30 cellular contexts compared by ENCODE assay signal in the genomic region with DNA sequence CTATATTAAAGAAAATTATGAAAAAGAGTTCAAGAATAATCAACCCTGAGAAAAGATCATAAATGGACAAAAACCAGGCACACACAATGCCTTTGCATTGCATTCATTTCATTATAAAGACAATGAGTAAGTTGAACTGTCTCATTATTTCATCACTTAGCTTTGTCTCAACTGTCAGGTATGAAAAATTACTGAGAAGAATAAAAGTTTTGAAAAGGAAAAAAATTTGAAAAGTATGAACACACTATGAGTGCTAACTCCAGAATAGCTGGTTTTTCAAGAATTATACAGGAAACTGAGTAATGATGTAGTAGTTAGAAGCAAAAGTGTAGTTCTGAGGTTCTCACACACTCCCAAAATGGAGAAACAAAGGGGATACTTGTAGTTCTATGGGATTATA. TPM values are rescaled to one million over a fixed set of nuclear protein-coding genes. Genes with fewer than 3 reads are reported as not detected.
DNase-seq lines count a peak whose midpoint lies in the region; ATAC-seq and TF ChIP-seq lines count a peak whose summit lies in the region.
"Had no signal": no experiment of that assay in that cellular context is flagged by ENCODE, and none has a peak within 500 bp of the region (broad histone marks: within the 10 kb centered on the region; RNA-seq: fewer than 3 reads in every experiment).

No MANE protein-coding gene starts in this region.

- no peaks in the 10 kb centered on the region for H3K27me3 ChIP-seq in esophagus muscularis mucosa
- H3K27me3 ChIP-seq: gastrocnemius medialis, ovary, tibial nerve had no signal

- DNase-seq in activated T-cell treated with anti-CD3 and anti-CD28 coated beads, Interleukin-2, amount 50 U/mL, for 72 hours: no peak
- no peak for DNase-seq in activated T-cell treated with anti-CD3 and anti-CD28 coated beads, Interleukin-2, amount 50 U/mL, for 48 hours
- no peak for DNase-seq in HFFc6
- peak; percentile 85 for DNase-seq in epithelial cell of esophagus (ENCODE audit: low read depth)
- DNase-seq in stimulated activated effector memory CD8-positive, alpha-beta T cell treated with anti-CD3 and anti-CD28 coated beads, Interleukin-12 subunit alpha, Interleukin-12 subunit beta, amount 100 ng/mL, for 72 hours (ENCODE audit: low spot score in 2 of 2): no peak
- no peak for DNase-seq in esophagus muscularis mucosa (ENCODE audit: extremely low spot score)
- DNase-seq in COR-L47 (lab: John Stamatoyannopoulos, UW): no peak
- no peak for DNase-seq in SK-N-DZ (ENCODE audit: low spot score)
- DNase-seq: activated CD4-positive, alpha-beta T cell treated with anti-CD3 and anti-CD28 coated beads, Interleukin-2, amount 10 ng/mL, durations not matched to agents 7 days and 5 days; activated naive CD4-positive, alpha-beta T cell; amniotic stem cell; C1 segment of cervical spinal cord; DMS79 treated with DMSO at 0.1 percent for 48 hours; effector CD4-positive, alpha-beta T cell; gastrocnemius medialis; Kasumi-1; left cardiac atrium; NCI-H1436; NCI-H2081 treated with DMSO at 0.1 percent for 48 hours; NCI-H345; NCI-H748 treated with DMSO at 0.1 percent for 48 hours; nephron progenitor cell; ovary; small intestine; stimulated activated CD4-positive, alpha-beta T cell treated with anti-CD3 and anti-CD28 coated beads, Interleukin-1b, Interleukin-23, amount 100 ng/mL, for 48 hours; stimulated activated CD8-positive, alpha-beta memory T cell treated with anti-CD3 and anti-CD28 coated beads, Interleukin-4, amount 100 ng/mL, for 48 hours; T-helper 9 cell had no signal

- H3K27me3 Mint-ChIP-seq in activated T-cell treated with anti-CD3 and anti-CD28 coated beads, Interleukin-2, amount 50 U/mL, for 72 hours (ENCODE audit: low read depth): no peaks in the 10 kb centered on the region
- no peaks in the 10 kb centered on the region; the same call in 1 of the 2 replicates for H3K27me3 Mint-ChIP-seq in HFFc6 (ENCODE audit: insufficient read depth)
- H3K27me3 Mint-ChIP-seq: activated CD4-positive, alpha-beta T cell treated with anti-CD3 and anti-CD28 coated beads, Interleukin-2, amount 10 ng/mL, durations not matched to agents 7 days and 5 days had no signal

- peak overlapping the region; percentile 46 for H3K27ac Mint-ChIP-seq in activated T-cell treated with anti-CD3 and anti-CD28 coated beads, Interleukin-2, amount 50 U/mL, for 72 hours
- 0 out of 2 replicates have a peak overlapping the region, but pooled peaks have one; percentile 11 for H3K27ac Mint-ChIP-seq in HFFc6
- H3K27ac Mint-ChIP-seq in stimulated activated effector memory CD8-positive, alpha-beta T cell treated with anti-CD3 and anti-CD28 coated beads, Interleukin-12 subunit alpha, Interleukin-12 subunit beta, amount 100 ng/mL, for 72 hours: peak overlapping the region; percentile 11
- H3K27ac Mint-ChIP-seq: activated CD4-positive, alpha-beta T cell treated with anti-CD3 and anti-CD28 coated beads, Interleukin-2, amount 10 ng/mL, durations not matched to agents 7 days and 5 days; nephron progenitor cell had no signal

- no peaks in the 10 kb centered on the region for H3K9me3 ChIP-seq in esophagus muscularis mucosa
- H3K9me3 ChIP-seq: gastrocnemius medialis, ovary, tibial nerve had no signal

- no peak for TF ChIP-seq CTCF in HFFc6 (IDR thresholded peaks at IDR 0.05)
- no peak for TF ChIP-seq CTCF in epithelial cell of esophagus (IDR thresholded peaks at IDR 0.05; ENCODE audit: insufficient read depth, low read depth, low read length, missing control alignments)
- no peak for TF ChIP-seq CTCF in esophagus muscularis mucosa (IDR thresholded peaks at IDR 0.05)

- H3K4me1 ChIP-seq in esophagus muscularis mucosa: peaks cover 0 to 23% (median 21%) of the 10 kb centered on the region in 4 donors

- H3K36me3 Mint-ChIP-seq in activated T-cell treated with anti-CD3 and anti-CD28 coated beads, Interleukin-2, amount 50 U/mL, for 72 hours (ENCODE audit: insufficient read depth in 2 of 2): no peaks in the 10 kb centered on the region
- no peaks in the 10 kb centered on the region for H3K36me3 Mint-ChIP-seq in HFFc6 (ENCODE audit: low read depth)
- H3K36me3 Mint-ChIP-seq in stimulated activated effector memory CD8-positive, alpha-beta T cell treated with anti-CD3 and anti-CD28 coated beads, Interleukin-12 subunit alpha, Interleukin-12 subunit beta, amount 100 ng/mL, for 72 hours: peaks cover 6% of the 10 kb centered on the region

- ATAC-seq in activated T-cell treated with anti-CD3 and anti-CD28 coated beads, Interleukin-2, amount 50 U/mL, for 72 hours (replicated peaks in 1 of 2): peak; percentile 32 to 51
- ATAC-seq in stimulated activated effector memory CD8-positive, alpha-beta T cell treated with anti-CD3 and anti-CD28 coated beads, Interleukin-12 subunit alpha, Interleukin-12 subunit beta, amount 100 ng/mL, for 72 hours: peak; percentile 59
- ATAC-seq: gastrocnemius medialis, left cardiac atrium had no signal

- H3K36me3 ChIP-seq in esophagus muscularis mucosa: no peaks in the 10 kb centered on the region
- H3K36me3 ChIP-seq: gastrocnemius medialis, ovary, tibial nerve had no signal

- no peaks in the 10 kb centered on the region for H3K9me3 Mint-ChIP-seq in activated T-cell treated with anti-CD3 and anti-CD28 coated beads, Interleukin-2, amount 50 U/mL, for 72 hours
- no peaks in the 10 kb centered on the region for H3K9me3 Mint-ChIP-seq in HFFc6
- no peaks in the 10 kb centered on the region for H3K9me3 Mint-ChIP-seq in stimulated activated effector memory CD8-positive, alpha-beta T cell treated with anti-CD3 and anti-CD28 coated beads, Interleukin-12 subunit alpha, Interleukin-12 subunit beta, amount 100 ng/mL, for 72 hours
- H3K9me3 Mint-ChIP-seq: activated CD4-positive, alpha-beta T cell treated with anti-CD3 and anti-CD28 coated beads, Interleukin-2, amount 10 ng/mL, durations not matched to agents 7 days and 5 days; nephron progenitor cell had no signal

- intact Hi-C loops in esophagus muscularis mucosa (cut with DNase I): no loop called here

- no peak for TF ChIP-seq EP300 in esophagus muscularis mucosa (IDR thresholded peaks at IDR 0.05)

- no peak overlapping the region for H3K4me3 ChIP-seq in epithelial cell of esophagus (ENCODE audit: low read length)
- no peak overlapping the region for H3K4me3 ChIP-seq in esophagus muscularis mucosa
- H3K4me3 ChIP-seq: gastrocnemius medialis, ovary, tibial nerve had no signal

- peaks cover 37% of the 10 kb centered on the region for H3K4me1 Mint-ChIP-seq in activated T-cell treated with anti-CD3 and anti-CD28 coated beads, Interleukin-2, amount 50 U/mL, for 72 hours (ENCODE audit: low read depth)
- H3K4me1 Mint-ChIP-seq in HFFc6 (ENCODE audit: low read depth): peaks cover 57% of the 10 kb centered on the region
- peaks cover 16% of the 10 kb centered on the region for H3K4me1 Mint-ChIP-seq in stimulated activated effector memory CD8-positive, alpha-beta T cell treated with anti-CD3 and anti-CD28 coated beads, Interleukin-12 subunit alpha, Interleukin-12 subunit beta, amount 100 ng/mL, for 72 hours

- no peak overlapping the region for H3K27ac ChIP-seq in esophagus muscularis mucosa (replicated peaks in 1 of 4)
- H3K27ac ChIP-seq: gastrocnemius medialis, HL-60, ovary, tibial nerve, VCaP had no signal

- H3K4me3 Mint-ChIP-seq in activated T-cell treated with anti-CD3 and anti-CD28 coated beads, Interleukin-2, amount 50 U/mL, for 72 hours: no peak overlapping the region
- no peak overlapping the region for H3K4me3 Mint-ChIP-seq in HFFc6
- H3K4me3 Mint-ChIP-seq in stimulated activated effector memory CD8-positive, alpha-beta T cell treated with anti-CD3 and anti-CD28 coated beads, Interleukin-12 subunit alpha, Interleukin-12 subunit beta, amount 100 ng/mL, for 72 hours: no peak overlapping the region
- H3K4me3 Mint-ChIP-seq: activated CD4-positive, alpha-beta T cell treated with anti-CD3 and anti-CD28 coated beads, Interleukin-2, amount 10 ng/mL, durations not matched to agents 7 days and 5 days; nephron progenitor cell had no signal

- TF ChIP-seq POLR2A in esophagus muscularis mucosa (IDR thresholded peaks at IDR 0.05; ENCODE audit: low read depth): no peak

RNA-seq across cellular contexts. Expression of a gene that starts 16.3 kb away (rescaled TPM):
- 10 to 100 TPM; 16.7 to 51.1 TPM for total RNA-seq in activated T-cell treated with anti-CD3 and anti-CD28 coated beads, Interleukin-2, amount 50 U/mL, for 72 hours
- total RNA-seq in HFFc6 (2021; fragmentation: NEBNext Ultra II Directional; extraction: Animal tissue kit (Norgen Biotek cat#: 25700)): 1,000 to 10,000 TPM in 4 of 6 experiments, 100 to 1,000 TPM in 2; 933 to 1,109 (median 1,040) TPM
- 100 to 1,000 TPM; 226 to 262 (median 231) TPM for total RNA-seq in esophagus muscularis mucosa
- polyA plus RNA-seq in SK-N-DZ (2014; cell fraction: cytosol; rRNA removed): not detected in 2 replicates
- not detected in 2 replicates for polyA plus RNA-seq in SK-N-DZ (2014; cell fraction: nucleus; rRNA removed)

Comparison
In these comparisons a context has a peak if more than half of its experiments do, and no peak if none do; other contexts are left out.
1. RNA of a gene that starts 16.3 kb away (total RNA-seq): 933 to 1,109 TPM in HFFc6 and 226 to 262 TPM in esophagus muscularis mucosa; 16.7 to 51.1 TPM in activated T-cell treated with anti-CD3 and anti-CD28 coated beads, Interleukin-2, amount 50 U/mL, for 72 hours; every median in the first group is over 4 times any median in the second.
2. Peak in every context shown above with its lines, with median percentiles within 50 percentile points of each other: H3K27ac Mint-ChIP-seq.